8 cellular contexts compared by ENCODE assay signal in genomic region chr12:132909030-132909368, GRCh38. TPM values are rescaled to one million over a fixed set of nuclear protein-coding genes. Genes with fewer than 3 reads are reported as not detected.
DNase-seq lines count a peak whose midpoint lies in the region; TF ChIP-seq lines count a peak whose summit lies in the region.

No MANE protein-coding gene starts in this region.

- TF ChIP-seq POLR2A in stomach (IDR thresholded peaks at IDR 0.05), result peak in 1 of 4 donors; percentile 16

- no peak for TF ChIP-seq CTCF in HFFc6 (IDR thresholded peaks at IDR 0.05)
- TF ChIP-seq CTCF in stomach (IDR thresholded peaks at IDR 0.05), result no peak

- TF ChIP-seq EP300 in stomach (IDR thresholded peaks at IDR 0.05), result no peak

- H3K36me3 Mint-ChIP-seq in HFFc6 (ENCODE audit: low read depth), result peaks cover 27% of the 10 kb centered on the region
- peaks cover 28% of the 10 kb centered on the region for H3K36me3 Mint-ChIP-seq in activated naive CD8-positive, alpha-beta T cell treated with anti-CD3 and anti-CD28 coated beads for 36 hours

- peaks cover 6% of the 10 kb centered on the region; the same call in 1 of the 2 replicates for H3K27me3 Mint-ChIP-seq in HFFc6 (ENCODE audit: insufficient read depth)
- peaks cover 10% of the 10 kb centered on the region for H3K27me3 Mint-ChIP-seq in activated naive CD8-positive, alpha-beta T cell treated with anti-CD3 and anti-CD28 coated beads for 36 hours

- H3K4me3 Mint-ChIP-seq in HFFc6, result peak overlapping the region; percentile 83
- peak overlapping the region; percentile 87 for H3K4me3 Mint-ChIP-seq in activated naive CD8-positive, alpha-beta T cell treated with anti-CD3 and anti-CD28 coated beads for 36 hours

- peak overlapping the region; percentile 43 to 87 (median 84) for H3K27ac ChIP-seq in stomach

- DNase-seq in HFFc6 (no peak), stomach (no peak), NCI-H510A treated with DMSO at 0.1 percent for 48 hours (lab: John Stamatoyannopoulos, UW) (no peak), DMS153 (lab: John Stamatoyannopoulos, UW) (no peak), GM19238 (ENCODE audit: insufficient read length, low spot score) (no peak), NCI-H1417 treated with DMSO at 0.1 percent for 48 hours (lab: John Stamatoyannopoulos, UW) (no peak)
- no peak for DNase-seq in activated naive CD8-positive, alpha-beta T cell treated with anti-CD3 and anti-CD28 coated beads for 36 hours

- H3K27ac Mint-ChIP-seq in HFFc6, result no peak overlapping the region
- peak overlapping the region; percentile 89 for H3K27ac Mint-ChIP-seq in activated naive CD8-positive, alpha-beta T cell treated with anti-CD3 and anti-CD28 coated beads for 36 hours

- peaks cover 0 to 29% (median 5%) of the 10 kb centered on the region in 3 donors for H3K27me3 ChIP-seq in stomach

- H3K9me3 Mint-ChIP-seq in HFFc6, result peaks cover 83% of the 10 kb centered on the region
- H3K9me3 Mint-ChIP-seq in activated naive CD8-positive, alpha-beta T cell treated with anti-CD3 and anti-CD28 coated beads for 36 hours, result peaks cover 25% of the 10 kb centered on the region

- H3K4me3 ChIP-seq in iPS-18c (ENCODE audit: insufficient read depth, low read depth, low read length) (peak overlapping the region; percentile 71), stomach (peak overlapping the region; percentile 51 to 65 (median 60))

- H3K4me1 Mint-ChIP-seq in HFFc6 (ENCODE audit: low read depth), result no peaks in the 10 kb centered on the region
- peaks cover 10% of the 10 kb centered on the region for H3K4me1 Mint-ChIP-seq in activated naive CD8-positive, alpha-beta T cell treated with anti-CD3 and anti-CD28 coated beads for 36 hours

- H3K36me3 ChIP-seq in stomach, result peaks cover 0 to 10% (median 0%) of the 10 kb centered on the region in 4 donors

- H3K4me1 ChIP-seq in stomach, result peaks cover 4 to 29% (median 22%) of the 10 kb centered on the region in 4 donors

- intact Hi-C loops in stomach (cut with DNase I; ENCODE audit: low total_unique reads), result no loop called here

- H3K9me3 ChIP-seq in iPS-18c (ENCODE audit: control insufficient read depth, insufficient read depth, low read length) (peaks cover 2% of the 10 kb centered on the region), stomach (peaks cover 9 to 96% (median 66%) of the 10 kb centered on the region in 4 donors)

- 1 to 4% (median 3%) methylated on average over 22 of the region's 22 CpGs for WGBS in stomach, 5 donors

RNA-seq across cellular contexts. Expression of gene CHFR, which starts 21.6 kb away (rescaled TPM):
- total RNA-seq in HFFc6 (2021; fragmentation: NEBNext Ultra II Directional; extraction: Animal tissue kit (Norgen Biotek cat#: 25700)), result 10 to 100 TPM; 23.1 to 30.0 (median 26.2) TPM
- 10 to 100 TPM; 47.9 to 48.6 TPM for total RNA-seq in activated naive CD8-positive, alpha-beta T cell treated with anti-CD3 and anti-CD28 coated beads for 36 hours
- total RNA-seq in stomach, result 100 to 1,000 TPM in 1 of 5 donors, 10 to 100 TPM in 4; 48.7 to 107 (median 73.3) TPM
- polyA plus RNA-seq in stomach, result 10 to 100 TPM; 14.7 to 20.8 (median 15.4) TPM

RNA-seq across cellular contexts. Expression of gene ZNF605, which starts 47.1 kb away (rescaled TPM):
- 10 to 100 TPM in 1 of 6 experiments, 1 to 10 TPM in 5; 6.2 to 11.8 (median 7.6) TPM for total RNA-seq in HFFc6 (2021; fragmentation: NEBNext Ultra II Directional; extraction: Animal tissue kit (Norgen Biotek cat#: 25700))
- total RNA-seq in activated naive CD8-positive, alpha-beta T cell treated with anti-CD3 and anti-CD28 coated beads for 36 hours, result 1 to 10 TPM; 4.2 to 5.1 TPM
- 10 to 100 TPM in 2 of 5 donors, 1 to 10 TPM in 2, under 1 TPM in 1; 0.58 to 16.9 (median 8.2) TPM for total RNA-seq in stomach
- polyA plus RNA-seq in stomach, result 1 to 10 TPM in 2 of 3 donors, under 1 TPM in 1; 0.92 to 2.5 (median 2.2) TPM
